13 cellular contexts compared by ENCODE assay signal in genomic region chr5:143547342-143547741, GRCh38.
DNase-seq lines count a peak whose midpoint lies in the region; ATAC-seq, FAIRE-seq and TF ChIP-seq lines count a peak whose summit lies in the region.
"Had no signal": no experiment of that assay in that cellular context is flagged by ENCODE, and none has a peak within 500 bp of the region (broad histone marks: within the 10 kb centered on the region; RNA-seq: fewer than 3 reads in every experiment).

No MANE protein-coding gene starts in this region.

- H3K27ac ChIP-seq in HCT116 (ENCODE audit: low read depth, low read length) (no peak overlapping the region), OCI-LY7 (ENCODE audit: low read depth, low read length, poor library complexity, severe bottlenecking) (no peak overlapping the region), keratinocyte (ENCODE audit: control insufficient read depth, insufficient read depth, low read length) (no peak overlapping the region)

- POLR2A ChIA-PET in HCT116 (lab: Charles Lee) (no interaction called here), OCI-LY7 (lab: Charles Lee) (interaction anchor here (0.7 to 1.1 kb wide), 3 partner anchors 12 to 160 kb away, joined by 3 to 4 read pairs (median 3); no protein-coding TSS in a partner anchor)

- H4K20me1 ChIP-seq in HCT116 (ENCODE audit: insufficient read depth) (no peaks in the 10 kb centered on the region), OCI-LY7 (ENCODE audit: insufficient read depth, low read length) (no peaks in the 10 kb centered on the region), keratinocyte (ENCODE audit: control insufficient read depth, extremely low read depth, insufficient read depth, low read length) (no peaks in the 10 kb centered on the region)

- dilution Hi-C loops in keratinocyte (cut with MboI; ENCODE audit: extremely low pct_ligation_motif_present, low sequenced_read_pairs), result no loop called here

- H3K4me1 ChIP-seq in HCT116 (ENCODE audit: control insufficient read depth in 1 of 2, insufficient read depth in 2 of 2, low read length in 2 of 2) (peaks cover 6 to 15% of the 10 kb centered on the region in 2 experiments; a peak in 2 of 4 replicates), OCI-LY7 (ENCODE audit: insufficient read depth, low read length, poor library complexity, severe bottlenecking) (no peaks in the 10 kb centered on the region), keratinocyte (ENCODE audit: control insufficient read depth, extremely low read depth, insufficient read depth, low read length) (peaks cover 20% of the 10 kb centered on the region)

- H2AFZ ChIP-seq in HCT116 (ENCODE audit: low read depth, low read length, poor library complexity, severe bottlenecking) (peak overlapping the region; percentile 4), OCI-LY7 (ENCODE audit: low read length) (peak overlapping the region; percentile 37; the same call in 1 of the 2 replicates), keratinocyte (ENCODE audit: control insufficient read depth, low read length) (peak overlapping the region; percentile 58)

- no peak for DNase-seq in GM12891 (ENCODE audit: insufficient read length, low spot score)
- no peak for DNase-seq in HCT116 (ENCODE audit: low read depth, low spot score)
- no peak for DNase-seq in OCI-LY7 (ENCODE audit: low spot score)
- DNase-seq in keratinocyte (ENCODE audit: low read depth, low spot score), result no peak
- no peak for DNase-seq in kidney glomerular epithelial cell (lab: John Stamatoyannopoulos, UW)
- DNase-seq: CD8-positive, alpha-beta T cell; COR-L47; DMS153 had no signal

- intact Hi-C loops in HCT116 (cut with micrococcal nuclease), result no loop called here
- intact Hi-C loops in OCI-LY7 (cut with micrococcal nuclease; ENCODE audit: unreplicated experiment), result no loop called here

- BruUV-seq in HCT116 (replicated peaks; lab: Mats Ljungman, UMichigan) (no TSS peak), OCI-LY7 (replicated peaks; lab: Mats Ljungman, UMichigan) (no TSS peak)

- H3K9me3 ChIP-seq in HCT116 (ENCODE audit: control insufficient read depth in 1 of 2, insufficient read depth in 1 of 2, low read depth in 1 of 2, low read length in 2 of 2) (no peaks in the 10 kb centered on the region), OCI-LY7 (ENCODE audit: low read length) (no peaks in the 10 kb centered on the region), keratinocyte (ENCODE audit: control insufficient read depth, low read depth, low read length) (no peaks in the 10 kb centered on the region)

- CTCF ChIA-PET in HCT116 (lab: Charles Lee), result no interaction called here
- CTCF ChIA-PET in OCI-LY7 (lab: Charles Lee; ENCODE audit: unreplicated experiment), result no interaction called here

- TF ChIP-seq CTCF in HCT116 (IDR thresholded peaks at IDR 0.05 in 2 of 3, conservative IDR thresholded peaks at IDR 0.05 in 1 of 3; ENCODE audit: borderline replicate concordance in 1 of 3, insufficient read depth in 1 of 3, low read depth in 2 of 3, low read length in 2 of 3), result no peak
- no peak for TF ChIP-seq CTCF in OCI-LY7 (conservative IDR thresholded peaks at IDR 0.05; ENCODE audit: low read length)
- no peak for TF ChIP-seq CTCF in keratinocyte (optimal IDR thresholded peaks at IDR 0.05 in 1 of 3, IDR thresholded peaks at IDR 0.05 in 1 of 3, conservative IDR thresholded peaks at IDR 0.05 in 1 of 3; ENCODE audit: extremely low read depth in 1 of 3, insufficient read depth in 2 of 3, low read length in 3 of 3)

- FAIRE-seq in GM12891 (lab: Jason Lieb, UNC), result peak; percentile 43
- no peak for FAIRE-seq in keratinocyte (lab: Jason Lieb, UNC)
- FAIRE-seq: A549, D721Med, GM12892 had no signal

- H3K4me3 ChIP-seq in HCT116 (replicated peaks in 1 of 2; ENCODE audit: low read depth in 1 of 2, low read length in 2 of 2) (no peak overlapping the region), OCI-LY7 (ENCODE audit: low read depth, low read length, poor library complexity, severe bottlenecking) (no peak overlapping the region), keratinocyte (ENCODE audit: control insufficient read depth in 2 of 3, extremely low read depth in 1 of 3, insufficient read depth in 2 of 3, low read depth in 1 of 3, low read length in 3 of 3) (no peak overlapping the region)
- H3K4me3 ChIP-seq: A549 had no signal

- H3K36me3 ChIP-seq in HCT116 (ENCODE audit: control insufficient read depth in 1 of 2, insufficient read depth in 2 of 2, low read length in 2 of 2), result no peaks in the 10 kb centered on the region
- no peaks in the 10 kb centered on the region for H3K36me3 ChIP-seq in OCI-LY7 (ENCODE audit: insufficient read depth, low read length)
- H3K36me3 ChIP-seq in keratinocyte (ENCODE audit: control insufficient read depth in 2 of 2, extremely low read depth in 1 of 2, insufficient read depth in 2 of 2, low read length in 2 of 2), result no peaks in the 10 kb centered on the region

- H3K9ac ChIP-seq in HCT116 (ENCODE audit: low read length) (no peak overlapping the region), keratinocyte (ENCODE audit: control insufficient read depth, extremely low read depth, insufficient read depth, low read length) (no peak overlapping the region)

- no peaks in the 10 kb centered on the region for H3K79me2 ChIP-seq in HCT116 (ENCODE audit: insufficient read depth, low read length)
- no peaks in the 10 kb centered on the region for H3K79me2 ChIP-seq in OCI-LY7 (ENCODE audit: insufficient read depth, low read depth, low read length)
- no peaks in the 10 kb centered on the region for H3K79me2 ChIP-seq in keratinocyte (ENCODE audit: control insufficient read depth, insufficient read depth, low read length)

- H3K9me1 ChIP-seq in keratinocyte (ENCODE audit: control insufficient read depth, extremely low read depth, insufficient read depth, low read length), result no peaks in the 10 kb centered on the region

- H3K27me3 ChIP-seq in HCT116 (ENCODE audit: insufficient read depth, low read length), result no peaks in the 10 kb centered on the region
- no peaks in the 10 kb centered on the region for H3K27me3 ChIP-seq in keratinocyte (ENCODE audit: control insufficient read depth, extremely low read depth, insufficient read depth, low read length)

- H3K9me2 ChIP-seq in HCT116 (ENCODE audit: insufficient read depth), result no peaks in the 10 kb centered on the region
- no peaks in the 10 kb centered on the region for H3K9me2 ChIP-seq in OCI-LY7 (ENCODE audit: insufficient read depth, low read length)

- RAD21 ChIA-PET in HCT116 (lab: Charles Lee; ENCODE audit: low non-redundant PET in 1 of 2, low total read pairs in 2 of 2, uncharacterized antibody in 2 of 2, unreplicated experiment in 2 of 2), result interaction anchor here in 1 of 2 experiments (0.5 kb wide), 1 partner anchor 545 kb away, joined by 3 read pairs; no protein-coding TSS in a partner anchor

- ATAC-seq in HCT116, result no peak
- no peak for ATAC-seq in HG02870 (IDR thresholded peaks at IDR 0.05; ENCODE audit: unreplicated experiment)
- no peak for ATAC-seq in GM21367 (IDR thresholded peaks at IDR 0.05; ENCODE audit: unreplicated experiment)
- ATAC-seq: A549; CD8-positive, alpha-beta T cell had no signal

- H3K4me2 ChIP-seq in HCT116 (ENCODE audit: low read length), result no peak overlapping the region
- H3K4me2 ChIP-seq in OCI-LY7 (ENCODE audit: low read length), result no peak overlapping the region
- H3K4me2 ChIP-seq in keratinocyte (ENCODE audit: control insufficient read depth, extremely low read depth, insufficient read depth, low read depth, low read length), result no peak overlapping the region
- H3K4me2 ChIP-seq: A549 had no signal

- no peak for TF ChIP-seq RAD21 in HCT116 (IDR thresholded peaks at IDR 0.05; ENCODE audit: low read depth)

- TF ChIP-seq POLR2A in GM12891 (IDR thresholded peaks at IDR 0.05; ENCODE audit: low read depth, low read length), result no peak
- no peak for TF ChIP-seq POLR2A in HCT116 (IDR thresholded peaks at IDR 0.05; ENCODE audit: borderline replicate concordance, extremely low read depth, insufficient read depth, insufficient read length)

TF ChIP-seq in GM12891, 5 proteins besides CTCF, POLR2A, EP300 and RAD21:
- TF ChIP-seq SPI1 (IDR thresholded peaks at IDR 0.05; ENCODE audit: low read depth, low read length) (no peak), POLR2AphosphoS5 (IDR thresholded peaks at IDR 0.05; ENCODE audit: low read depth, low read length) (no peak), PAX5 (IDR thresholded peaks at IDR 0.05; ENCODE audit: insufficient read depth, low read length, severe bottlenecking) (no peak), TAF1 (IDR thresholded peaks at IDR 0.05; ENCODE audit: low read depth, low read length) (no peak), POU2F2 (IDR thresholded peaks at IDR 0.05; ENCODE audit: low read depth, low read length) (no peak)
TF ChIP-seq in GM12891: peak in this region for 0.

TF ChIP-seq in HCT116, 20 proteins besides CTCF, POLR2A, EP300 and RAD21:
- TF ChIP-seq JUND (IDR thresholded peaks at IDR 0.05) (no peak), ZFX (IDR thresholded peaks at IDR 0.05) (no peak), SIN3A (IDR thresholded peaks at IDR 0.05; ENCODE audit: low read depth) (no peak)
- TF ChIP-seq, protein P1, sequence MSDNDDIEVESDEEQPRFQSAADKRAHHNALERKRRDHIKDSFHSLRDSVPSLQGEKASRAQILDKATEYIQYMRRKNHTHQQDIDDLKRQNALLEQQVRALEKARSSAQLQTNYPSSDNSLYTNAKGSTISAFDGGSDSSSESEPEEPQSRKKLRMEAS (IDR thresholded peaks at IDR 0.05), result no peak

Comparison
In these comparisons a context has a peak if more than half of its experiments do, and no peak if none do; other contexts are left out.
1. H2AFZ ChIP-seq: peak in every context shown above with its lines; median percentile 58 in keratinocyte; 37 in OCI-LY7; 4 in HCT116.